ENCODE assay signal across 9 cellular contexts in the genomic region with DNA sequence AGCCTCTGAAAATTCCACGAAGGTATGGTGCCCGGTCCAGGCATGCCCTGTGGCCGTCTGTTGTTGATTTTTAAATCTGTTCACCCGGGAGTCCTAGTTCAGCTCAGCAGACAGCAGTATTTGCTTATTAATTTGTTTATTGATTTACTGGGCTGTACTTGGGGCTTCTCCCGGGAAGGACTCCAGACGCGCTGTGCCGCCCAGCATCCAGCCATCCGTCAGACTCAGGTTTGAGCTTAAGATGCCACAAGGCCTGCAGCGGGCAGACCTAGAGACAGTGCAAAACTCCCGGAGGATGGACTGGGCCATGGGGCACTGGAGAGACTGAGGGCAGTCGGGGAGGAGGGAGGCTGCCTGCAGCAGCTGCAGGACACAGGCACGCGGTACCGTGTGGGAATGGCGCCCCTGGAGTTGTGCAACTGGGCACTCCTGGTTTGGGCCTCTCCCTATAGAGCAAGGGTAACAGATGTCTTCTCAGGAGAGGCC. TPM values are rescaled to one million over a fixed set of nuclear protein-coding genes. Genes with fewer than 3 reads are reported as not detected.
DNase-seq lines count a peak whose midpoint lies in the region; ATAC-seq and TF ChIP-seq lines count a peak whose summit lies in the region.
"Had no signal": no experiment of that assay in that cellular context is flagged by ENCODE, and none has a peak within 500 bp of the region (broad histone marks: within the 10 kb centered on the region; RNA-seq: fewer than 3 reads in every experiment).

No MANE protein-coding gene starts in this region.

- peaks cover 2% of the 10 kb centered on the region for H3K36me3 Mint-ChIP-seq in T-helper 2 cell treated with Interferon-gamma antibody and Interleukin-4, amounts not matched to agents 5 μg/mL and 100 μg/mL, for 36 hours (ENCODE audit: low read depth)
- no peaks in the 10 kb centered on the region for H3K36me3 Mint-ChIP-seq in glutamatergic neuron (ENCODE audit: unreplicated experiment)

- H3K9me3 Mint-ChIP-seq in T-helper 2 cell treated with Interferon-gamma antibody and Interleukin-4, amounts not matched to agents 5 μg/mL and 100 μg/mL, for 36 hours = peaks cover 5% of the 10 kb centered on the region
- H3K9me3 Mint-ChIP-seq in glutamatergic neuron (ENCODE audit: unreplicated experiment) = peaks cover 16% of the 10 kb centered on the region

- H3K27me3 Mint-ChIP-seq in T-helper 2 cell treated with Interferon-gamma antibody and Interleukin-4, amounts not matched to agents 5 μg/mL and 100 μg/mL, for 36 hours (ENCODE audit: low read depth) = no peaks in the 10 kb centered on the region
- peaks cover 14% of the 10 kb centered on the region for H3K27me3 Mint-ChIP-seq in glutamatergic neuron (ENCODE audit: unreplicated experiment)

- TF ChIP-seq CTCF in BE2C (IDR thresholded peaks at IDR 0.05; ENCODE audit: low read depth, low read length) (no peak), glutamatergic neuron (IDR thresholded peaks at IDR 0.05; ENCODE audit: partially characterized antibody, unreplicated experiment) (no peak)

- no peak overlapping the region for H3K4me3 ChIP-seq in BE2C (ENCODE audit: low read depth, low read length)

- H3K27me3 ChIP-seq in BE2C = no peaks in the 10 kb centered on the region

- H3K27ac Mint-ChIP-seq in T-helper 2 cell treated with Interferon-gamma antibody and Interleukin-4, amounts not matched to agents 5 μg/mL and 100 μg/mL, for 36 hours = peak overlapping the region; percentile 95
- H3K27ac Mint-ChIP-seq in glutamatergic neuron (ENCODE audit: unreplicated experiment) = peak overlapping the region; percentile 97

- ATAC-seq in HG02610 (IDR thresholded peaks at IDR 0.05; ENCODE audit: unreplicated experiment) (peak; percentile 1), GM18498 (IDR thresholded peaks at IDR 0.05; ENCODE audit: unreplicated experiment) (no peak), HG02973 (IDR thresholded peaks at IDR 0.05; ENCODE audit: unreplicated experiment) (no peak)

- no peaks in the 10 kb centered on the region for H3K36me3 ChIP-seq in BE2C

- peaks cover 51% of the 10 kb centered on the region for H3K4me1 Mint-ChIP-seq in T-helper 2 cell treated with Interferon-gamma antibody and Interleukin-4, amounts not matched to agents 5 μg/mL and 100 μg/mL, for 36 hours (ENCODE audit: low read depth)
- peaks cover 49% of the 10 kb centered on the region for H3K4me1 Mint-ChIP-seq in glutamatergic neuron (ENCODE audit: low read depth, unreplicated experiment)

- peaks cover 23% of the 10 kb centered on the region for H3K4me1 ChIP-seq in BE2C

- peak overlapping the region; percentile 72 for H3K4me3 Mint-ChIP-seq in T-helper 2 cell treated with Interferon-gamma antibody and Interleukin-4, amounts not matched to agents 5 μg/mL and 100 μg/mL, for 36 hours
- peak overlapping the region; percentile 84 for H3K4me3 Mint-ChIP-seq in glutamatergic neuron (ENCODE audit: unreplicated experiment)

- peak; percentile 40 for DNase-seq in BE2C
- no peak for DNase-seq in T-helper 2 cell treated with Interferon-gamma antibody and Interleukin-4, amounts not matched to agents 5 μg/mL and 100 μg/mL, for 36 hours (ENCODE audit: low spot score)
- peak; percentile 67 for DNase-seq in glutamatergic neuron
- DNase-seq in stimulated activated naive CD4-positive, alpha-beta T cell treated with Interleukin-2 at 50 U/mL for 16 hours (lab: John Stamatoyannopoulos, UW) = no peak
- DNase-seq in hypothalamus (lab: John Stamatoyannopoulos, UW) = no peak
- DNase-seq: Calu3 had no signal

- no peaks in the 10 kb centered on the region for H3K9me3 ChIP-seq in BE2C

RNA-seq across cellular contexts. Expression of a gene that starts 17.3 kb away (rescaled TPM):
- 60.2 TPM for polyA plus RNA-seq in BE2C (2012; ENCODE audit: insufficient read depth, insufficient read length, low read depth)
- total RNA-seq in glutamatergic neuron (ENCODE audit: unreplicated experiment) = 58.4 TPM

Comparison
In these comparisons a context has a peak if more than half of its experiments do, and no peak if none do; other contexts are left out.
1. DNase-seq: peak in BE2C (single experiment) and glutamatergic neuron (single experiment); none in T-helper 2 cell treated with Interferon-gamma antibody and Interleukin-4, amounts not matched to agents 5 μg/mL and 100 μg/mL, for 36 hours (single experiment), stimulated activated naive CD4-positive, alpha-beta T cell treated with Interleukin-2 at 50 U/mL for 16 hours (single experiment) and hypothalamus (0 of 51).